In the genomic region with DNA sequence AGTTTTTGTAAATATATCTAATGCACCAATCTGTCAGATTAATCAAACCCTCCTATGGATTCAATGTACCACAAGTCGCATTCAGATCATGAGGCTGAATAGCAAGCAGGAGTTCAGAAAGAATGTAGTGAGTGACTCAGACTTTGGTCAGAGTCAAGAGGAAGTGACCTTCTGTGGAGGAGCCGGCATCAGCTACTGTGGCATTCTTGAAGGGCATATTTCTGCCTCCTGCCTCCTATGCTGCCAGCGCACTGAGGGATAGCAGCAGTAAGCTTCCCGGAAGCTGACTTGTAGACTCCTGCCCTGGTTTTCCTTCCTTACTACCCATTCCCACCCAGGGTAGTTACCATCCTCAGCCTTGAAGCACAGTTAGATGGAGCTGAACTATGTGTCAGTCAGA, we compare ENCODE assay signal across 14 cellular contexts.
DNase-seq lines count a peak whose midpoint lies in the region; ATAC-seq, FAIRE-seq and TF ChIP-seq lines count a peak whose summit lies in the region.
"Had no signal": no experiment of that assay in that cellular context is flagged by ENCODE, and none has a peak within 500 bp of the region (broad histone marks: within the 10 kb centered on the region; RNA-seq: fewer than 3 reads in every experiment).

No MANE protein-coding gene starts in this region.

- H3K9me3 ChIP-seq in left lung (no peaks in the 10 kb centered on the region), neural progenitor cell (ENCODE audit: low read depth) (no peaks in the 10 kb centered on the region)
- H3K9me3 ChIP-seq: BE2C, heart right ventricle, sigmoid colon had no signal

- no peak overlapping the region for H3K4me2 ChIP-seq in neural progenitor cell

- H3K9ac ChIP-seq in neural progenitor cell: no peak overlapping the region

- FAIRE-seq in bronchial epithelial cell (lab: Jason Lieb, UNC) (no peak), frontal cortex (lab: Jason Lieb, UNC) (no peak)
- FAIRE-seq: TTC549 had no signal

- TF ChIP-seq CTCF in bronchial epithelial cell (IDR thresholded peaks at IDR 0.05; ENCODE audit: insufficient read depth, low read length, severe bottlenecking): no peak
- TF ChIP-seq CTCF in left lung (IDR thresholded peaks at IDR 0.05): no peak
- TF ChIP-seq CTCF in neural progenitor cell (IDR thresholded peaks at IDR 0.05): no peak

- H3K36me3 Mint-ChIP-seq in neural progenitor cell: no peaks in the 10 kb centered on the region

- no peaks in the 10 kb centered on the region for H3F3A ChIP-seq in neural progenitor cell (ENCODE audit: low read depth)

- H3K4me3 Mint-ChIP-seq in neural progenitor cell: no peak overlapping the region

- H3K27ac Mint-ChIP-seq in neural progenitor cell: no peak overlapping the region

- H3K4me1 ChIP-seq in left lung (no peaks in the 10 kb centered on the region), neural progenitor cell (peaks cover 7% of the 10 kb centered on the region)
- H3K4me1 ChIP-seq: heart right ventricle, sigmoid colon had no signal

- H3K9me3 Mint-ChIP-seq in neural progenitor cell: no peaks in the 10 kb centered on the region

- H4K20me1 ChIP-seq in neural progenitor cell (ENCODE audit: low read depth): no peaks in the 10 kb centered on the region

- H3K4me1 Mint-ChIP-seq in neural progenitor cell: peaks cover 29% of the 10 kb centered on the region

- H3K79me2 ChIP-seq in neural progenitor cell (ENCODE audit: low read depth): no peaks in the 10 kb centered on the region

- H3K4me3 ChIP-seq in bronchial epithelial cell (ENCODE audit: low read depth, low read length): no peak overlapping the region
- no peak overlapping the region for H3K4me3 ChIP-seq in left lung
- H3K4me3 ChIP-seq in neural progenitor cell: no peak overlapping the region
- H3K4me3 ChIP-seq: heart right ventricle, sigmoid colon had no signal

- no peak overlapping the region for H2AFZ ChIP-seq in neural progenitor cell (replicated peaks)

- intact Hi-C loops in left lung (cut with DNase I): no loop called here

- peaks cover 4% of the 10 kb centered on the region for H3K27me3 Mint-ChIP-seq in neural progenitor cell (ENCODE audit: insufficient read depth, low read depth)

- DNase-seq in DMS53 treated with DMSO at 0.1 percent for 48 hours (lab: John Stamatoyannopoulos, UW; ENCODE audit: unreplicated experiment): peak; percentile 6
- peak; percentile 25 for DNase-seq in OCI-M1 (lab: John Stamatoyannopoulos, UW)
- peak; percentile 23 for DNase-seq in bronchial epithelial cell (ENCODE audit: low read depth)
- DNase-seq in left lung: no peak
- no peak for DNase-seq in frontal cortex (ENCODE audit: low spot score in 2 of 2)
- DNase-seq in neural progenitor cell (ENCODE audit: low spot score): no peak
- DNase-seq in NCI-H2196 (lab: John Stamatoyannopoulos, UW; ENCODE audit: unreplicated experiment): no peak
- DNase-seq: activated T-cell treated with anti-CD3 and anti-CD28 coated beads, Interleukin-2, amount 50 U/mL, for 48 hours; BE2C; heart right ventricle; NCI-H1436; sigmoid colon had no signal

- ATAC-seq in left lung: peak; percentile 76
- no peak for ATAC-seq in GM21447 (IDR thresholded peaks at IDR 0.05; ENCODE audit: unreplicated experiment)
- ATAC-seq: heart right ventricle had no signal

- no peaks in the 10 kb centered on the region for H3K36me3 ChIP-seq in bronchial epithelial cell (ENCODE audit: control insufficient read depth, insufficient read depth, low read length)
- no peaks in the 10 kb centered on the region for H3K36me3 ChIP-seq in left lung
- H3K36me3 ChIP-seq in neural progenitor cell: no peaks in the 10 kb centered on the region
- H3K36me3 ChIP-seq: BE2C, heart right ventricle, sigmoid colon had no signal

- H3K27ac ChIP-seq in left lung (no peak overlapping the region), neural progenitor cell (no peak overlapping the region)
- H3K27ac ChIP-seq: heart right ventricle, sigmoid colon had no signal

- no peaks in the 10 kb centered on the region for H3K27me3 ChIP-seq in bronchial epithelial cell (ENCODE audit: control insufficient read depth, insufficient read depth, low read length)
- no peaks in the 10 kb centered on the region for H3K27me3 ChIP-seq in left lung
- H3K27me3 ChIP-seq in neural progenitor cell: no peaks in the 10 kb centered on the region
- H3K27me3 ChIP-seq: BE2C, heart right ventricle, sigmoid colon had no signal

Comparison
In these comparisons a context has a peak if more than half of its experiments do, and no peak if none do; other contexts are left out.
1. DNase-seq: peak in DMS53 treated with DMSO at 0.1 percent for 48 hours (single experiment), OCI-M1 (single experiment) and bronchial epithelial cell (single experiment); none in left lung (0 of 2), frontal cortex (0 of 2), neural progenitor cell (single experiment) and NCI-H2196 (single experiment).